8 cellular contexts compared by ENCODE assay signal in genomic region chr1:8822383-8823294, GRCh38. TPM values are rescaled to one million over a fixed set of nuclear protein-coding genes. Genes with fewer than 3 reads are reported as not detected.
DNase-seq lines count a peak whose midpoint lies in the region; ATAC-seq, FAIRE-seq and TF ChIP-seq lines count a peak whose summit lies in the region.

No MANE protein-coding gene starts in this region.

- no peak overlapping the region for H2BK120ac ChIP-seq in H1 (replicated peaks; ENCODE audit: low read depth, low read length)
- no peak overlapping the region for H2BK120ac ChIP-seq in neuronal stem cell (ENCODE audit: low read depth, low read length)

- H3K4me1 ChIP-seq in H1 (replicated peaks in 1 of 4; ENCODE audit: control insufficient read depth in 3 of 4, insufficient read depth in 4 of 4, low read length in 3 of 4) (peaks cover 0 to 4% (median 3%) of the 10 kb centered on the region in 4 experiments; a peak in 3 of 7 replicates), neuronal stem cell (ENCODE audit: control insufficient read depth in 2 of 2, insufficient read depth in 1 of 2, low read depth in 1 of 2, low read length in 2 of 2) (peaks cover 0 to 1% of the 10 kb centered on the region in 2 donors), ovary (ENCODE audit: insufficient read depth) (no peaks in the 10 kb centered on the region)

- H3K79me1 ChIP-seq in H1 (ENCODE audit: low read depth, low read length) (no peaks in the 10 kb centered on the region), neuronal stem cell (ENCODE audit: low read depth, low read length) (no peaks in the 10 kb centered on the region)

- DNase-seq in GM04504 (ENCODE audit: low read depth): peak; percentile 97
- peak; percentile 75 for DNase-seq in NCI-H460 (ENCODE audit: extremely low read depth, low read depth)
- DNase-seq in H1 (ENCODE audit: low read depth in 1 of 2, low spot score in 2 of 2): no peak
- DNase-seq in neuronal stem cell (ENCODE audit: low spot score): no peak
- no peak for DNase-seq in activated naive CD8-positive, alpha-beta T cell treated with anti-CD3 and anti-CD28 coated beads for 36 hours
- no peak for DNase-seq in GM10266 (ENCODE audit: extremely low spot score)
- no peak for DNase-seq in ovary
- DNase-seq in activated CD4-positive, alpha-beta T cell treated with anti-CD3 and anti-CD28 coated beads for 36 hours: no peak

- WGBS in H1 (ENCODE audit: extremely low coverage in 1 of 2, insufficient coverage in 1 of 2, insufficient read length in 1 of 2, insufficient replicate concordance in 2 of 2, low coverage in 1 of 2, low lambda C conversion rate in 2 of 2, missing lambda C conversion rate in 1 of 2), 2 experiments: 90% methylated on average over 10 of the region's 10 CpGs; no CpG with 5 or more reads in 1 of the 2 experiments
- WGBS in neuronal stem cell (ENCODE audit: extremely low coverage in 2 of 2, insufficient read length in 2 of 2, insufficient replicate concordance in 1 of 2), 2 donors: no CpG with 5 or more reads among the region's 10 CpGs
- WGBS in ovary, 3 donors: 43 to 45% (median 45%) methylated on average over 10 of the region's 10 CpGs

- H3K18ac ChIP-seq in H1 (ENCODE audit: extremely low read depth, low read length): peak overlapping the region; percentile 85; the same call in 1 of the 2 replicates
- H3K18ac ChIP-seq in neuronal stem cell (ENCODE audit: low read length): no peak overlapping the region

- H4K8ac ChIP-seq in H1 (ENCODE audit: extremely low read depth, insufficient read depth, low read length) (no peak overlapping the region), neuronal stem cell (ENCODE audit: low read depth, low read length) (no peak overlapping the region)

- H4K20me1 ChIP-seq in H1 (replicated peaks in 1 of 2; ENCODE audit: control insufficient read depth in 1 of 2, insufficient read depth in 2 of 2, low read length in 2 of 2): no peaks in the 10 kb centered on the region

- no peak overlapping the region for H3K56ac ChIP-seq in H1 (replicated peaks; ENCODE audit: insufficient read length, low read depth, low read length)

- no peaks in the 10 kb centered on the region for H3K27me3 Mint-ChIP-seq in activated naive CD8-positive, alpha-beta T cell treated with anti-CD3 and anti-CD28 coated beads for 36 hours
- H3K27me3 Mint-ChIP-seq in activated CD4-positive, alpha-beta T cell treated with anti-CD3 and anti-CD28 coated beads for 36 hours: peaks cover 4% of the 10 kb centered on the region

- H3K4me3 ChIP-seq in H1 (ENCODE audit: extremely low read depth in 1 of 4, insufficient read depth in 2 of 4, low read depth in 3 of 4, low read length in 4 of 4): no peak overlapping the region
- H3K4me3 ChIP-seq in neuronal stem cell (ENCODE audit: low read length in 2 of 2): no peak overlapping the region
- no peak overlapping the region for H3K4me3 ChIP-seq in ovary

- H3K4me2 ChIP-seq in H1 (ENCODE audit: insufficient read depth in 1 of 2, low read depth in 2 of 2, low read length in 2 of 2): no peak overlapping the region
- H3K4me2 ChIP-seq in neuronal stem cell (ENCODE audit: insufficient read depth, low read length, poor library complexity, severe bottlenecking): no peak overlapping the region

- FAIRE-seq in H1 (lab: Jason Lieb, UNC): no peak

- no peak for ATAC-seq in activated CD4-positive, alpha-beta T cell treated with anti-CD3 and anti-CD28 coated beads for 36 hours

- H3K4me3 Mint-ChIP-seq in activated naive CD8-positive, alpha-beta T cell treated with anti-CD3 and anti-CD28 coated beads for 36 hours: no peak overlapping the region
- no peak overlapping the region for H3K4me3 Mint-ChIP-seq in activated CD4-positive, alpha-beta T cell treated with anti-CD3 and anti-CD28 coated beads for 36 hours

- H3K27ac ChIP-seq in H1 (ENCODE audit: low read depth, low read length): no peak overlapping the region
- no peak overlapping the region for H3K27ac ChIP-seq in neuronal stem cell (replicated peaks; ENCODE audit: low read length)
- H3K27ac ChIP-seq in ovary: no peak overlapping the region

- H4K91ac ChIP-seq in H1 (replicated peaks; ENCODE audit: insufficient read length, low read length) (peak overlapping the region; percentile 8), neuronal stem cell (ENCODE audit: low read depth, low read length, poor library complexity) (no peak overlapping the region)

- H3K27ac Mint-ChIP-seq in activated naive CD8-positive, alpha-beta T cell treated with anti-CD3 and anti-CD28 coated beads for 36 hours: no peak overlapping the region
- no peak overlapping the region for H3K27ac Mint-ChIP-seq in activated CD4-positive, alpha-beta T cell treated with anti-CD3 and anti-CD28 coated beads for 36 hours

- H2BK20ac ChIP-seq in H1 (ENCODE audit: low read length): peak overlapping the region; percentile 84; the same call in 1 of the 2 replicates

- H2BK12ac ChIP-seq in H1 (ENCODE audit: low read depth, low read length) (no peak overlapping the region), neuronal stem cell (ENCODE audit: low read length) (no peak overlapping the region)

- no peak for TF ChIP-seq CTCF in H1 (IDR thresholded peaks at IDR 0.05; ENCODE audit: control extremely low read depth in 1 of 3, insufficient read depth in 1 of 3, low read depth in 1 of 3, low read length in 3 of 3)
- no peak for TF ChIP-seq CTCF in GM10266 (IDR thresholded peaks at IDR 0.05; ENCODE audit: control insufficient read depth, insufficient read depth, low read depth, missing control alignments)
- TF ChIP-seq CTCF in ovary (IDR thresholded peaks at IDR 0.05): no peak

- H2AK5ac ChIP-seq in H1 (ENCODE audit: low read depth, low read length) (no peak overlapping the region), neuronal stem cell (ENCODE audit: low read depth, low read length) (no peak overlapping the region)

- H3K4me1 Mint-ChIP-seq in activated naive CD8-positive, alpha-beta T cell treated with anti-CD3 and anti-CD28 coated beads for 36 hours: peaks cover 7% of the 10 kb centered on the region
- H3K4me1 Mint-ChIP-seq in activated CD4-positive, alpha-beta T cell treated with anti-CD3 and anti-CD28 coated beads for 36 hours: peaks cover 6% of the 10 kb centered on the region

- TF ChIP-seq POLR2A in H1 (IDR thresholded peaks at IDR 0.05; ENCODE audit: control extremely low read depth in 1 of 2, low read depth in 2 of 2, low read length in 2 of 2) (no peak), ovary (IDR thresholded peaks at IDR 0.05) (no peak)

- no peak for TF ChIP-seq EP300 in H1 (IDR thresholded peaks at IDR 0.05; ENCODE audit: borderline replicate concordance in 1 of 2, low read depth in 2 of 2, low read length in 2 of 2)
- no peak for TF ChIP-seq EP300 in ovary (IDR thresholded peaks at IDR 0.05)

- no peak overlapping the region for H4K5ac ChIP-seq in H1 (ENCODE audit: insufficient read length, low read depth, low read length)

- H3K23ac ChIP-seq in H1 (ENCODE audit: insufficient read length) (no peak overlapping the region), neuronal stem cell (ENCODE audit: low read depth, low read length, poor library complexity) (no peak overlapping the region)

- H3K36me3 ChIP-seq in H1 (ENCODE audit: control insufficient read depth in 2 of 4, insufficient read depth in 4 of 4, low read length in 3 of 4) (no peaks in the 10 kb centered on the region), neuronal stem cell (replicated peaks in 1 of 2; ENCODE audit: control insufficient read depth in 2 of 2, insufficient read depth in 2 of 2, low read length in 2 of 2) (no peaks in the 10 kb centered on the region), ovary (no peaks in the 10 kb centered on the region)

- H3K27me3 ChIP-seq in H1 (replicated peaks in 1 of 4; ENCODE audit: control insufficient read depth in 3 of 4, extremely low read depth in 1 of 4, insufficient read depth in 3 of 4, low read length in 3 of 4) (no peaks in the 10 kb centered on the region), neuronal stem cell (ENCODE audit: control insufficient read depth in 3 of 3, insufficient read depth in 3 of 3, low read depth in 1 of 3, low read length in 3 of 3) (no peaks in the 10 kb centered on the region), ovary (no peaks in the 10 kb centered on the region)

- H3K4ac ChIP-seq in H1 (replicated peaks; ENCODE audit: insufficient read length, low read depth, low read length) (peak overlapping the region; percentile 13), neuronal stem cell (ENCODE audit: low read length) (no peak overlapping the region)

- no peaks in the 10 kb centered on the region for H3K9me3 Mint-ChIP-seq in activated naive CD8-positive, alpha-beta T cell treated with anti-CD3 and anti-CD28 coated beads for 36 hours
- no peaks in the 10 kb centered on the region for H3K9me3 Mint-ChIP-seq in activated CD4-positive, alpha-beta T cell treated with anti-CD3 and anti-CD28 coated beads for 36 hours (ENCODE audit: low read depth)

- POLR2A ChIA-PET in H1 (lab: Charles Lee; ENCODE audit: partially characterized antibody): interaction anchor here (0.6 to 1.8 kb wide), 4 partner anchors 9 to 473 kb away, joined by 3 to 4 read pairs (median 4); no protein-coding TSS in a partner anchor
- POLR2A ChIA-PET in activated CD4-positive, alpha-beta T cell treated with anti-CD3 and anti-CD28 coated beads for 36 hours (lab: Charles Lee): no interaction called here

- H3K79me2 ChIP-seq in H1 (ENCODE audit: control insufficient read depth in 1 of 2, insufficient read depth in 2 of 2, low read length in 2 of 2): no peaks in the 10 kb centered on the region

- CTCF ChIA-PET in H1 (lab: Charles Lee; ENCODE audit: partially characterized antibody): interaction anchor here (0.6 to 4.3 kb wide), 6 partner anchors 8 to 390 kb away, joined by 3 to 25 read pairs (median 7); no protein-coding TSS in a partner anchor
- CTCF ChIA-PET in activated CD4-positive, alpha-beta T cell treated with anti-CD3 and anti-CD28 coated beads for 36 hours (lab: Charles Lee): interaction anchor here (0.7 to 1.8 kb wide), 4 partner anchors 25 to 39 kb away, joined by 3 to 11 read pairs (median 4); no protein-coding TSS in a partner anchor

- H3K23me2 ChIP-seq in H1 (ENCODE audit: low read depth, low read length): peaks cover 3% of the 10 kb centered on the region; the same call in 1 of the 2 replicates

- H2AFZ ChIP-seq in H1 (ENCODE audit: low read length): 0 out of 2 replicates have a peak overlapping the region, but pooled peaks have one; percentile 8
- peak overlapping the region; percentile 46 for H2AFZ ChIP-seq in neuronal stem cell (ENCODE audit: low read length)

- no peak overlapping the region for H3K14ac ChIP-seq in H1 (ENCODE audit: insufficient read length)
- no peak overlapping the region for H3K14ac ChIP-seq in neuronal stem cell (ENCODE audit: low read length)

- intact Hi-C loops in ovary (cut with DNase I): no loop called here
- intact Hi-C loops in activated CD4-positive, alpha-beta T cell treated with anti-CD3 and anti-CD28 coated beads for 36 hours (cut with DNase I, micrococcal nuclease): no loop called here

- no peaks in the 10 kb centered on the region for H3K36me3 Mint-ChIP-seq in activated naive CD8-positive, alpha-beta T cell treated with anti-CD3 and anti-CD28 coated beads for 36 hours
- H3K36me3 Mint-ChIP-seq in activated CD4-positive, alpha-beta T cell treated with anti-CD3 and anti-CD28 coated beads for 36 hours (ENCODE audit: low read depth): no peaks in the 10 kb centered on the region

- H2BK5ac ChIP-seq in H1 (ENCODE audit: low read depth, low read length) (no peak overlapping the region), neuronal stem cell (ENCODE audit: low read length) (no peak overlapping the region)

- H2BK15ac ChIP-seq in H1 (ENCODE audit: low read length) (peak overlapping the region; percentile 31; the same call in 1 of the 2 replicates), neuronal stem cell (ENCODE audit: low read length) (no peak overlapping the region)

- no peak for TF ChIP-seq RAD21 in H1 (IDR thresholded peaks at IDR 0.05 in 1 of 2, conservative IDR thresholded peaks at IDR 0.05 in 1 of 2; ENCODE audit: low read depth in 2 of 2, low read length in 2 of 2)

- H3K9ac ChIP-seq in H1 (replicated peaks in 1 of 4; ENCODE audit: extremely low read depth in 1 of 4, low read depth in 3 of 4, low read length in 3 of 4) (no peak overlapping the region), neuronal stem cell (ENCODE audit: low read depth, low read length, poor library complexity) (no peak overlapping the region)

- H3K9me3 ChIP-seq in H1 (ENCODE audit: insufficient read depth in 2 of 2, low read depth in 1 of 2, low read length in 1 of 2): no peaks in the 10 kb centered on the region
- H3K9me3 ChIP-seq in neuronal stem cell (replicated peaks in 1 of 2; ENCODE audit: control insufficient read depth in 2 of 2, insufficient read depth in 1 of 2, low read depth in 1 of 2, low read length in 2 of 2): no peaks in the 10 kb centered on the region
- H3K9me3 ChIP-seq in ovary: no peaks in the 10 kb centered on the region

RNA-seq across cellular contexts. Expression of gene RERE, which starts 5.2 kb away (rescaled TPM):
- 7.7 and 8.6 TPM in 2 replicates for total RNA-seq in NCI-H460 (2014; rRNA removed; shearing (Covaris generic))
- 3.1 and 5.2 TPM in 2 replicates for polyA plus RNA-seq in NCI-H460 (2014; cell fraction: nucleus; rRNA removed)
- total RNA-seq in H1 (2021; fragmentation: NEBNext Ultra II Directional; extraction: Animal tissue kit (Norgen Biotek cat#: 25700)): 126 and 142 TPM in 2 replicates
- polyA plus RNA-seq in H1 (2011; rRNA removed): 15.3 and 17.5 TPM in 2 replicates
- 10.6 TPM for polyA plus RNA-seq in H1 (2011; cell fraction: cytosol; rRNA removed)
- 92.6 TPM for polyA plus RNA-seq in H1 (2011; cell fraction: nucleus; rRNA removed)
- polyA plus RNA-seq in H1 (2012, experiment 1 of 2): 63.0 to 85.2 TPM (median 68.9 TPM) in 4 replicates
- 48.9 TPM for polyA plus RNA-seq in H1 (2012, experiment 2 of 2)
- polyA plus RNA-seq in H1 (2013, experiment 1 of 2): 54.3 TPM
- polyA plus RNA-seq in H1 (2013, experiment 2 of 2): 52.9 TPM
- polyA minus RNA-seq in H1 (2011; rRNA and poly(A)+ RNA removed): 140 and 169 TPM in 2 replicates
- polyA minus RNA-seq in H1 (2011; cell fraction: cytosol; rRNA and poly(A)+ RNA removed): 66.2 TPM
- polyA minus RNA-seq in H1 (2011; cell fraction: nucleus; rRNA and poly(A)+ RNA removed): 188 TPM
- polyA plus RNA-seq in neuronal stem cell (2013, experiment 1 of 2): 36.6 TPM
- 38.4 TPM for polyA plus RNA-seq in neuronal stem cell (2013, experiment 2 of 2)
- total RNA-seq in activated naive CD8-positive, alpha-beta T cell treated with anti-CD3 and anti-CD28 coated beads for 36 hours: 10 to 100 TPM; 36.8 to 39.6 TPM
- total RNA-seq in ovary: 100 to 1,000 TPM in 5 of 7 donors, 10 to 100 TPM in 2; 62.8 to 119 (median 115) TPM
- 10 to 100 TPM; 36.7 to 69.3 TPM for polyA plus RNA-seq in ovary
- 10 to 100 TPM; 57.4 to 71.6 TPM for total RNA-seq in activated CD4-positive, alpha-beta T cell treated with anti-CD3 and anti-CD28 coated beads for 36 hours

RNA-seq across cellular contexts. Expression of gene ENO1, which starts 55.8 kb away (rescaled TPM):
- 3,383 and 3,505 TPM in 2 replicates for total RNA-seq in NCI-H460 (2014; rRNA removed; shearing (Covaris generic))
- polyA plus RNA-seq in NCI-H460 (2014; cell fraction: nucleus; rRNA removed): 1,873 and 2,034 TPM in 2 replicates
- 2,080 and 2,117 TPM in 2 replicates for total RNA-seq in H1 (2021; fragmentation: NEBNext Ultra II Directional; extraction: Animal tissue kit (Norgen Biotek cat#: 25700))
- 1,763 and 2,059 TPM in 2 replicates for polyA plus RNA-seq in H1 (2011; rRNA removed)
- 2,358 TPM for polyA plus RNA-seq in H1 (2011; cell fraction: cytosol; rRNA removed)
- polyA plus RNA-seq in H1 (2011; cell fraction: nucleus; rRNA removed): 2,405 TPM
- polyA plus RNA-seq in H1 (2012, experiment 1 of 2): 1,870 to 2,736 TPM (median 2,687 TPM) in 4 replicates
- 3,551 TPM for polyA plus RNA-seq in H1 (2012, experiment 2 of 2)
- polyA plus RNA-seq in H1 (2013, experiment 1 of 2): 1,002 TPM
- polyA plus RNA-seq in H1 (2013, experiment 2 of 2): 997 TPM
- 2,726 and 2,920 TPM in 2 replicates for polyA minus RNA-seq in H1 (2011; rRNA and poly(A)+ RNA removed)
- polyA minus RNA-seq in H1 (2011; cell fraction: cytosol; rRNA and poly(A)+ RNA removed): 1,825 TPM
- 812 TPM for polyA minus RNA-seq in H1 (2011; cell fraction: nucleus; rRNA and poly(A)+ RNA removed)
- 492 TPM for polyA plus RNA-seq in neuronal stem cell (2013, experiment 1 of 2)
- 487 TPM for polyA plus RNA-seq in neuronal stem cell (2013, experiment 2 of 2)
- 1,000 to 10,000 TPM; 3,744 to 3,761 TPM for total RNA-seq in activated naive CD8-positive, alpha-beta T cell treated with anti-CD3 and anti-CD28 coated beads for 36 hours
- total RNA-seq in ovary: 100 to 1,000 TPM; 158 to 569 (median 404) TPM
- 100 to 1,000 TPM; 215 to 481 TPM for polyA plus RNA-seq in ovary
- total RNA-seq in activated CD4-positive, alpha-beta T cell treated with anti-CD3 and anti-CD28 coated beads for 36 hours: 1,000 to 10,000 TPM; 2,573 to 3,583 TPM

Comparison
In these comparisons a context has a peak if more than half of its experiments do, and no peak if none do; other contexts are left out.
1. DNase-seq: peak in GM04504 (single experiment) and NCI-H460 (single experiment); none in H1 (0 of 2), neuronal stem cell (single experiment), activated naive CD8-positive, alpha-beta T cell treated with anti-CD3 and anti-CD28 coated beads for 36 hours (single experiment), GM10266 (single experiment), ovary (0 of 5) and activated CD4-positive, alpha-beta T cell treated with anti-CD3 and anti-CD28 coated beads for 36 hours (single experiment).